In genomic region chr9:27407966-27408365, GRCh38 we compare ENCODE assay signal across 12 cellular contexts.
DNase-seq lines count a peak whose midpoint lies in the region; ATAC-seq and TF ChIP-seq lines count a peak whose summit lies in the region.
"Had no signal": no experiment of that assay in that cellular context is flagged by ENCODE, and none has a peak within 500 bp of the region (broad histone marks: within the 10 kb centered on the region; RNA-seq: fewer than 3 reads in every experiment).

No MANE protein-coding gene starts in this region.

- no peak for TF ChIP-seq POLR2A in suprapubic skin (IDR thresholded peaks at IDR 0.05)

- TF ChIP-seq EP300 in suprapubic skin (IDR thresholded peaks at IDR 0.05): no peak

- in situ Hi-C loops in KBM-7 (cut with MboI; ENCODE audit: low pct_unique_long_range_greater_than_20kb, low sequenced_read_pairs): no loop called here

- H3K27me3 ChIP-seq in foreskin keratinocyte (no peaks in the 10 kb centered on the region), suprapubic skin (no peaks in the 10 kb centered on the region)

- peak; percentile 92 for ATAC-seq in foreskin keratinocyte
- ATAC-seq: Panc1 had no signal

- H3K36me3 ChIP-seq in suprapubic skin: no peaks in the 10 kb centered on the region

- H3K27ac ChIP-seq in angular gyrus (ENCODE audit: low read depth, low read length) (peak overlapping the region; percentile 66), foreskin keratinocyte (no peak overlapping the region), suprapubic skin (no peak overlapping the region)

- H3K9me3 ChIP-seq in suprapubic skin: no peaks in the 10 kb centered on the region

- H3K4me3 ChIP-seq in suprapubic skin: no peak overlapping the region

- 57% methylated on average over 5 of the region's 5 CpGs for WGBS in suprapubic skin

- DNase-seq in GM04503 (ENCODE audit: low read depth) (peak; percentile 13), foreskin keratinocyte (peak; percentile 68 to 81), renal cortical epithelial cell (ENCODE audit: low read depth) (peak; percentile 81), KBM-7 (no peak), retina (no peak), suprapubic skin (ENCODE audit: low spot score in 2 of 2) (no peak)
- no peak for DNase-seq in activated CD8-positive, alpha-beta memory T cell treated with anti-CD3 and anti-CD28 coated beads, Interleukin-2, amount 50 U/mL, for 48 hours
- DNase-seq: CD8-positive, alpha-beta memory T cell; Kasumi-1; T1000 had no signal

- TF ChIP-seq CTCF in foreskin keratinocyte (conservative IDR thresholded peaks at IDR 0.05): no peak
- no peak for TF ChIP-seq CTCF in suprapubic skin (IDR thresholded peaks at IDR 0.05)

- H3K4me1 ChIP-seq in foreskin keratinocyte (peaks cover 28% of the 10 kb centered on the region), suprapubic skin (peaks cover 16% of the 10 kb centered on the region)

Comparison
In these comparisons a context has a peak if more than half of its experiments do, and no peak if none do; other contexts are left out.
1. DNase-seq: peak in GM04503 (single experiment), foreskin keratinocyte (2 of 2) and renal cortical epithelial cell (single experiment); none in activated CD8-positive, alpha-beta memory T cell treated with anti-CD3 and anti-CD28 coated beads, Interleukin-2, amount 50 U/mL, for 48 hours (single experiment), KBM-7 (single experiment), retina (single experiment) and suprapubic skin (0 of 2).